ENCODE assay signal across 1 cellular context in the genomic region with DNA sequence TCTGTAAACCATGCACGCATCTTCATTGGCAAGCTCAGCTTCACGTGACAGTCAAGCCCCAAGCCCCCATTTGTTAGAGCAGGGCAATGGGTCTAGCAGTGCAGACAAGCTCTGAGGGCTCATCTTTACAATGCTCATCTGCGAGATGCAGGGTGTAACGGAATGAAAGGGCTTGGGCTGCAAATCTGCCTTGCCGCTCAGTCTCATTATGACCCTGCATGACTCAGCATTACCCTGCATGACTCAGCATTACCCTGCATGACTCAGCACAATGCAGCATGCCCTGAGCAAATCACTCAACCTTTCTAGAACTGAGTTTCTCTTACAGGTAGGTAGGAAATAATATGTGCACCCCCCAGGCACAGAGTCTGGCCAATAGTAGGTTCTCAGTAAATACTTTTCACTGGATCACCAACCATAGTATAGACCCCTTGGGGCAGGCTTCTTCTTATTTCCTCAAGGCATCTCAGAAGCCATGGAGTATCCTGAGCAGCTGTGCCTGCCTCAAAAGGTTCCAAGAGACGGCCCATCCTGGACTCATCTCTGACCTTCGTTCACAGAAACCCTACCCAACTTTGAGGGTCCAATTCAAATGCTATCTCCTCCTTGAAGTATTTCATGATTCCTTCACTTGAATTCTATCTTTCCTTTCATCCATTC.
TF ChIP-seq lines count a peak whose summit lies in the region.

No MANE protein-coding gene starts in this region.

TF ChIP-seq in HepG2, 621 proteins besides CTCF, POLR2A, EP300 and RAD21 (continued from another document):
- TF ChIP-seq CBX2 (IDR thresholded peaks at IDR 0.05; ENCODE audit: low read depth, low read length), result no peak
- TF ChIP-seq CBX2 (CRISPR knock-in tag; IDR thresholded peaks at IDR 0.05; ENCODE audit: low read depth), result no peak
- no peak for TF ChIP-seq NCOA1 (CRISPR knock-in tag; IDR thresholded peaks at IDR 0.05)
- TF ChIP-seq ZNF274 (CRISPR knock-in tag; IDR thresholded peaks at IDR 0.05), result no peak
- no peak for TF ChIP-seq ZNF570 (CRISPR knock-in tag; IDR thresholded peaks at IDR 0.05; ENCODE audit: borderline replicate concordance)
- TF ChIP-seq KDM2A (CRISPR knock-in tag; IDR thresholded peaks at IDR 0.05; ENCODE audit: borderline replicate concordance, low read depth), result no peak
- no peak for TF ChIP-seq MEIS2 (CRISPR knock-in tag; IDR thresholded peaks at IDR 0.05)
- no peak for TF ChIP-seq THAP11 (CRISPR knock-in tag; IDR thresholded peaks at IDR 0.05)
- TF ChIP-seq MAFF (IDR thresholded peaks at IDR 0.05; ENCODE audit: low read depth, low read length), result peak; percentile 90
- TF ChIP-seq ZNF589 (CRISPR knock-in tag; conservative IDR thresholded peaks at IDR 0.05), result no peak
- no peak for TF ChIP-seq ZBTB8A (CRISPR knock-in tag; IDR thresholded peaks at IDR 0.05; ENCODE audit: borderline replicate concordance, low read depth)
- TF ChIP-seq, protein P1, sequence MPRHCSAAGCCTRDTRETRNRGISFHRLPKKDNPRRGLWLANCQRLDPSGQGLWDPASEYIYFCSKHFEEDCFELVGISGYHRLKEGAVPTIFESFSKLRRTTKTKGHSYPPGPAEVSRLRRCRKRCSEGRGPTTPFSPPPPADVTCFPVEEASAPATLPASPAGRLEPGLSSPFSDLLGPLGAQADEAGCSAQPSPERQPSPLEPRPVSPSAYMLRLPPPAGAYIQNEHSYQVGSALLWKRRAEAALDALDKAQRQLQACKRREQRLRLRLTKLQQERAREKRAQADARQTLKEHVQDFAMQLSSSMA (CRISPR knock-in tag; IDR thresholded peaks at IDR 0.05), result no peak
- TF ChIP-seq, protein P2, sequence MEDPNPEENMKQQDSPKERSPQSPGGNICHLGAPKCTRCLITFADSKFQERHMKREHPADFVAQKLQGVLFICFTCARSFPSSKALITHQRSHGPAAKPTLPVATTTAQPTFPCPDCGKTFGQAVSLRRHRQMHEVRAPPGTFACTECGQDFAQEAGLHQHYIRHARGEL (CRISPR knock-in tag; IDR thresholded peaks at IDR 0.05), result no peak
- TF ChIP-seq MED8 (CRISPR knock-in tag; IDR thresholded peaks at IDR 0.05; ENCODE audit: insufficient replicate concordance), result no peak
- no peak for TF ChIP-seq ZNF33A (CRISPR knock-in tag; IDR thresholded peaks at IDR 0.05; ENCODE audit: borderline replicate concordance)
- no peak for TF ChIP-seq HOXA7 (CRISPR knock-in tag; IDR thresholded peaks at IDR 0.05)
